ENCODE assay signal across 2 cellular contexts in the genomic region with DNA sequence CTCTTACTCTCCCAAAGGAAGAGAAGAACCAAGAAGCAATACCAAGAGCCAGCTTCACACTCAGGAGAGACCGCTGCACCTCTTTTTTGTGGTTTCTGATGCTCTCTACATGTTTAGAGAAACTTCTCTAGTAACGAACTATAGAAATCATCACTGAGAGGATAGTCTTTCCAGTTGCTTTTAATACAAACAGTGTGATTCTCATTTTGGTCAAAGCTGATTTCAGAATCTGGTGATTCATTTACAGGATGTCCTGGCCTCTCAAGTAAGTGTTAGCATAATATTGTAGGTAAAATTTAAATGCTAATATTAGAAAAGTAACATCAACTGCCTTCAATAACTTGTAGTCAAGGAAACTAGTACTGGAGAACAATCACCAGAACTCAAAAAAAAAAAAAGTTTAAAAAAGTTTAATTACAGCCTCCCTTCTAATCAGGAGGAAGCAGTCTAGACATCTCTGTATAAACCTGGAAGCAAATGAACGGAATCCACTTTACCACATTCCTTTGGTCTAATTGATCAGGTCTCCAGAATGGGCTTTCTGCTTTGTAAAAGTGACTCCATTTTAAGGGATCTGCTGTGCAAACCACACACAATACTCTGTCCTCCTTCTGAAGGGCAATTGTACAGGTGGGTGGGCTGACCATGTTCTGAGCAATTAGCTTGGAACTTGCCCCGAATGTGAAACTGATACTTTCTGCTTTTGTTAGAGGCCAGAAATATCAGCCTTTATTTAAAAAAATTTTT.
TF ChIP-seq lines count a peak whose summit lies in the region.

No MANE protein-coding gene starts in this region.

TF ChIP-seq in IMR-90, 13 proteins besides CTCF, POLR2A, EP300 and RAD21:
- TF ChIP-seq, protein P1, sequence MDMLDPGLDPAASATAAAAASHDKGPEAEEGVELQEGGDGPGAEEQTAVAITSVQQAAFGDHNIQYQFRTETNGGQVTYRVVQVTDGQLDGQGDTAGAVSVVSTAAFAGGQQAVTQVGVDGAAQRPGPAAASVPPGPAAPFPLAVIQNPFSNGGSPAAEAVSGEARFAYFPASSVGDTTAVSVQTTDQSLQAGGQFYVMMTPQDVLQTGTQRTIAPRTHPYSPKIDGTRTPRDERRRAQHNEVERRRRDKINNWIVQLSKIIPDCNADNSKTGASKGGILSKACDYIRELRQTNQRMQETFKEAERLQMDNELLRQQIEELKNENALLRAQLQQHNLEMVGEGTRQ (IDR thresholded peaks at IDR 0.05; ENCODE audit: low read depth, low read length) = no peak
- TF ChIP-seq MAFK (IDR thresholded peaks at IDR 0.05; ENCODE audit: low read depth, low read length) (no peak), SMC3 (IDR thresholded peaks at IDR 0.05; ENCODE audit: low read depth, low read length) (no peak), CEBPB (IDR thresholded peaks at IDR 0.05; ENCODE audit: low read depth, low read length) (no peak), CHD1 (IDR thresholded peaks at IDR 0.05; ENCODE audit: low read depth, low read length) (no peak), FOS (IDR thresholded peaks at IDR 0.05; ENCODE audit: low read depth, low read length) (no peak), RFX5 (IDR thresholded peaks at IDR 0.05; ENCODE audit: low read depth, low read length) (no peak), MAZ (IDR thresholded peaks at IDR 0.05; ENCODE audit: borderline replicate concordance, low read depth, low read length) (no peak), NFE2L2 (IDR thresholded peaks at IDR 0.05; ENCODE audit: low read depth, low read length) (no peak), MXI1 (IDR thresholded peaks at IDR 0.05; ENCODE audit: borderline replicate concordance, low read depth, low read length) (no peak), RCOR1 (IDR thresholded peaks at IDR 0.05; ENCODE audit: insufficient replicate concordance, low read length) (no peak), BHLHE40 (IDR thresholded peaks at IDR 0.05; ENCODE audit: low read depth, low read length) (no peak)
- TF ChIP-seq, protein P2, sequence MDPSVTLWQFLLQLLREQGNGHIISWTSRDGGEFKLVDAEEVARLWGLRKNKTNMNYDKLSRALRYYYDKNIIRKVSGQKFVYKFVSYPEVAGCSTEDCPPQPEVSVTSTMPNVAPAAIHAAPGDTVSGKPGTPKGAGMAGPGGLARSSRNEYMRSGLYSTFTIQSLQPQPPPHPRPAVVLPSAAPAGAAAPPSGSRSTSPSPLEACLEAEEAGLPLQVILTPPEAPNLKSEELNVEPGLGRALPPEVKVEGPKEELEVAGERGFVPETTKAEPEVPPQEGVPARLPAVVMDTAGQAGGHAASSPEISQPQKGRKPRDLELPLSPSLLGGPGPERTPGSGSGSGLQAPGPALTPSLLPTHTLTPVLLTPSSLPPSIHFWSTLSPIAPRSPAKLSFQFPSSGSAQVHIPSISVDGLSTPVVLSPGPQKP (IDR thresholded peaks at IDR 0.05; ENCODE audit: borderline replicate concordance, low read depth, low read length) = no peak
TF ChIP-seq in IMR-90: peak in this region for 0.

TF ChIP-seq in HepG2, 621 proteins besides CTCF, POLR2A, EP300 and RAD21:
- TF ChIP-seq, protein P3, sequence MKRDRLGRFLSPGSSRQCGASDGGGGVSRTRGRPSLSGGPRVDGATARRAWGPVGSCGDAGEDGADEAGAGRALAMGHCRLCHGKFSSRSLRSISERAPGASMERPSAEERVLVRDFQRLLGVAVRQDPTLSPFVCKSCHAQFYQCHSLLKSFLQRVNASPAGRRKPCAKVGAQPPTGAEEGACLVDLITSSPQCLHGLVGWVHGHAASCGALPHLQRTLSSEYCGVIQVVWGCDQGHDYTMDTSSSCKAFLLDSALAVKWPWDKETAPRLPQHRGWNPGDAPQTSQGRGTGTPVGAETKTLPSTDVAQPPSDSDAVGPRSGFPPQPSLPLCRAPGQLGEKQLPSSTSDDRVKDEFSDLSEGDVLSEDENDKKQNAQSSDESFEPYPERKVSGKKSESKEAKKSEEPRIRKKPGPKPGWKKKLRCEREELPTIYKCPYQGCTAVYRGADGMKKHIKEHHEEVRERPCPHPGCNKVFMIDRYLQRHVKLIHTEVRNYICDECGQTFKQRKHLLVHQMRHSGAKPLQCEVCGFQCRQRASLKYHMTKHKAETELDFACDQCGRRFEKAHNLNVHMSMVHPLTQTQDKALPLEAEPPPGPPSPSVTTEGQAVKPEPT (CRISPR knock-in tag; IDR thresholded peaks at IDR 0.05; ENCODE audit: low read depth) = no peak
- TF ChIP-seq ZFP37 (CRISPR knock-in tag; IDR thresholded peaks at IDR 0.05; ENCODE audit: borderline replicate concordance) (no peak), RAD51 (IDR thresholded peaks at IDR 0.05; ENCODE audit: borderline replicate concordance) (no peak), POLR2G (IDR thresholded peaks at IDR 0.05; ENCODE audit: low read depth, low read length) (no peak), RCOR2 (CRISPR knock-in tag; IDR thresholded peaks at IDR 0.05) (no peak), ZNF598 (CRISPR knock-in tag; IDR thresholded peaks at IDR 0.05; ENCODE audit: borderline replicate concordance) (no peak), ZNF569 (CRISPR knock-in tag; IDR thresholded peaks at IDR 0.05; ENCODE audit: borderline replicate concordance) (no peak), NBN (conservative IDR thresholded peaks at IDR 0.05) (no peak), SOX5 (CRISPR knock-in tag; IDR thresholded peaks at IDR 0.05; ENCODE audit: borderline replicate concordance) (no peak), NCOR1 (IDR thresholded peaks at IDR 0.05; ENCODE audit: borderline replicate concordance, low read length) (no peak), SMC3 (IDR thresholded peaks at IDR 0.05; ENCODE audit: low read length) (no peak), ZFP62 (CRISPR knock-in tag; IDR thresholded peaks at IDR 0.05) (no peak), ZNF720 (CRISPR knock-in tag; IDR thresholded peaks at IDR 0.05) (no peak), NR3C1 (CRISPR knock-in tag; IDR thresholded peaks at IDR 0.05) (no peak), NRL (CRISPR knock-in tag; IDR thresholded peaks at IDR 0.05; ENCODE audit: borderline replicate concordance) (no peak), ZFY (CRISPR knock-in tag; IDR thresholded peaks at IDR 0.05) (no peak), ZNF713 (CRISPR knock-in tag; IDR thresholded peaks at IDR 0.05) (no peak)
- TF ChIP-seq, protein P4, sequence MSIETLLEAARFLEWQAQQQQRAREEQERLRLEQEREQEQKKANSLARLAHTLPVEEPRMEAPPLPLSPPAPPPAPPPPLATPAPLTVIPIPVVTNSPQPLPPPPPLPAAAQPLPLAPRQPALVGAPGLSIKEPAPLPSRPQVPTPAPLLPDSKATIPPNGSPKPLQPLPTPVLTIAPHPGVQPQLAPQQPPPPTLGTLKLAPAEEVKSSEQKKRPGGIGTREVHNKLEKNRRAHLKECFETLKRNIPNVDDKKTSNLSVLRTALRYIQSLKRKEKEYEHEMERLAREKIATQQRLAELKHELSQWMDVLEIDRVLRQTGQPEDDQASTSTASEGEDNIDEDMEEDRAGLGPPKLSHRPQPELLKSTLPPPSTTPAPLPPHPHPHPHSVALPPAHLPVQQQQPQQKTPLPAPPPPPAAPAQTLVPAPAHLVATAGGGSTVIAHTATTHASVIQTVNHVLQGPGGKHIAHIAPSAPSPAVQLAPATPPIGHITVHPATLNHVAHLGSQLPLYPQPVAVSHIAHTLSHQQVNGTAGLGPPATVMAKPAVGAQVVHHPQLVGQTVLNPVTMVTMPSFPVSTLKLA (IDR thresholded peaks at IDR 0.05) = no peak
- TF ChIP-seq, protein P5, sequence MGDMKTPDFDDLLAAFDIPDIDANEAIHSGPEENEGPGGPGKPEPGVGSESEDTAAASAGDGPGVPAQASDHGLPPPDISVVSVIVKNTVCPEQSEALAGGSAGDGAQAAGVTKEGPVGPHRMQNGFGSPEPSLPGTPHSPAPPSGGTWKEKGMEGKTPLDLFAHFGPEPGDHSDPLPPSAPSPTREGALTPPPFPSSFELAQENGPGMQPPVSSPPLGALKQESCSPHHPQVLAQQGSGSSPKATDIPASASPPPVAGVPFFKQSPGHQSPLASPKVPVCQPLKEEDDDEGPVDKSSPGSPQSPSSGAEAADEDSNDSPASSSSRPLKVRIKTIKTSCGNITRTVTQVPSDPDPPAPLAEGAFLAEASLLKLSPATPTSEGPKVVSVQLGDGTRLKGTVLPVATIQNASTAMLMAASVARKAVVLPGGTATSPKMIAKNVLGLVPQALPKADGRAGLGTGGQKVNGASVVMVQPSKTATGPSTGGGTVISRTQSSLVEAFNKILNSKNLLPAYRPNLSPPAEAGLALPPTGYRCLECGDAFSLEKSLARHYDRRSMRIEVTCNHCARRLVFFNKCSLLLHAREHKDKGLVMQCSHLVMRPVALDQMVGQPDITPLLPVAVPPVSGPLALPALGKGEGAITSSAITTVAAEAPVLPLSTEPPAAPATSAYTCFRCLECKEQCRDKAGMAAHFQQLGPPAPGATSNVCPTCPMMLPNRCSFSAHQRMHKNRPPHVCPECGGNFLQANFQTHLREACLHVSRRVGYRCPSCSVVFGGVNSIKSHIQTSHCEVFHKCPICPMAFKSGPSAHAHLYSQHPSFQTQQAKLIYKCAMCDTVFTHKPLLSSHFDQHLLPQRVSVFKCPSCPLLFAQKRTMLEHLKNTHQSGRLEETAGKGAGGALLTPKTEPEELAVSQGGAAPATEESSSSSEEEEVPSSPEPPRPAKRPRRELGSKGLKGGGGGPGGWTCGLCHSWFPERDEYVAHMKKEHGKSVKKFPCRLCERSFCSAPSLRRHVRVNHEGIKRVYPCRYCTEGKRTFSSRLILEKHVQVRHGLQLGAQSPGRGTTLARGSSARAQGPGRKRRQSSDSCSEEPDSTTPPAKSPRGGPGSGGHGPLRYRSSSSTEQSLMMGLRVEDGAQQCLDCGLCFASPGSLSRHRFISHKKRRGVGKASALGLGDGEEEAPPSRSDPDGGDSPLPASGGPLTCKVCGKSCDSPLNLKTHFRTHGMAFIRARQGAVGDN (CRISPR knock-in tag; IDR thresholded peaks at IDR 0.05) = no peak
- TF ChIP-seq, protein P6, sequence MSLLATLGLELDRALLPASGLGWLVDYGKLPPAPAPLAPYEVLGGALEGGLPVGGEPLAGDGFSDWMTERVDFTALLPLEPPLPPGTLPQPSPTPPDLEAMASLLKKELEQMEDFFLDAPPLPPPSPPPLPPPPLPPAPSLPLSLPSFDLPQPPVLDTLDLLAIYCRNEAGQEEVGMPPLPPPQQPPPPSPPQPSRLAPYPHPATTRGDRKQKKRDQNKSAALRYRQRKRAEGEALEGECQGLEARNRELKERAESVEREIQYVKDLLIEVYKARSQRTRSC (CRISPR knock-in tag; IDR thresholded peaks at IDR 0.05; ENCODE audit: low read depth) = no peak
